ENCODE assay signal across 8 cellular contexts in the genomic region with DNA sequence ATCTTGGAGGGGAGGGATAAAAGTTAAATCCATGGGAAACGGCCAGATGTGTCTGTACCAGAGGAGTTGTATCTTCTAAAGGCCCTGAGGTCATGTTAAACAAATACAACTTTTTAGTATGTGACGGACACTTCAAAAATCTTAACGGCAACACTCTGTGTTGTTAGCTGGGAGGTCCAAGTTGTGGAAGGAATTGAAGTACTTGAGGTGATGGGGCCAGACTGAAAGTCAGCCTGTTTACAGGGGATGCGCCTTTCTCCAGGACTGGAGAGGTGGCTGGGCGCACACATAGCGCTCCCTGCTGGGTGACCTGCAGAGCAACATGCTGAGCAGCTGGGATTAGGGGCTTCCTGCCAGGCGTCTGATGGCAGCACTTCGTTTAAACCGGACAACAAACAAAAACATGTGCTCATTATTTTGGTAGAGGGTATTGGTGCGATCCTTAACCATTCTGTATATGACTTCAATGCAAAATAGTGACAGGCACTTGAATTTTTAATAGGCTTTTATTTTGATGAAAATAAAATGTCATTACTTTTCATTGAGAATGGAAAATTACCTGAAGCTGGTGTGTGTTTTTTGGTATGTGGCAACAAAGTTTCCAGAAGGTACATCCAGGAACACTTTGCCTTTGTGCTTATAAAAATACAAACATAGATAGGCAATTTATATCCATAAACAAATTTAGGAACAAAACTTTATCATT.
DNase-seq lines count a peak whose midpoint lies in the region; ATAC-seq and TF ChIP-seq lines count a peak whose summit lies in the region.

No MANE protein-coding gene starts in this region.

- no peaks in the 10 kb centered on the region for H3K27me3 ChIP-seq in gastrocnemius medialis

- H3K9me3 ChIP-seq in gastrocnemius medialis: no peaks in the 10 kb centered on the region

- peak; percentile 66 to 90 (median 82) for TF ChIP-seq CTCF in gastrocnemius medialis (IDR thresholded peaks at IDR 0.05 in 4 of 5, conservative IDR thresholded peaks at IDR 0.05 in 1 of 5)

- H3K4me1 ChIP-seq in gastrocnemius medialis: no peaks in the 10 kb centered on the region

- in situ Hi-C loops in gastrocnemius medialis (cut with MboI; ENCODE audit: low sequenced_read_pairs in 4 of 4): loop anchor here in 3 of 4 donors (5.0 to 25.0 kb wide), 2 partner anchors 230 to 445 kb away; no protein-coding TSS in a partner anchor

- no peak for TF ChIP-seq POLR2A in gastrocnemius medialis (IDR thresholded peaks at IDR 0.05)

- DNase-seq in CMK (ENCODE audit: low read depth) (peak; percentile 15), NOMO-1 treated with dmso at 0.1 percent for 144 hours (lab: John Stamatoyannopoulos, UW; ENCODE audit: unreplicated experiment) (peak; percentile 42), astrocyte of the hippocampus (ENCODE audit: low read depth, low spot score) (peak; percentile 91), iPS DF 4.7 (ENCODE audit: extremely low read depth, low spot score) (peak; percentile 87), gastrocnemius medialis (peak; percentile 38 to 61)

- H3K27ac ChIP-seq in gastrocnemius medialis: no peak overlapping the region

- H3K4me3 ChIP-seq in gastrocnemius medialis: no peak overlapping the region

- intact Hi-C loops in gastrocnemius medialis (cut with DNase I; ENCODE audit: low total_unique reads): loop anchor here (1.0 to 10.0 kb wide), 2 partner anchors 237 to 583 kb away; a partner anchor contains a TSS

- ATAC-seq in GM18907 (IDR thresholded peaks at IDR 0.05; ENCODE audit: unreplicated experiment) (peak; percentile 87), HG03159 (IDR thresholded peaks at IDR 0.05; ENCODE audit: unreplicated experiment) (peak; percentile 84), gastrocnemius medialis (peak; percentile 86), GM19023 (IDR thresholded peaks at IDR 0.05; ENCODE audit: unreplicated experiment) (no peak)

- peaks cover 0 to 17% of the 10 kb centered on the region in 2 donors for H3K36me3 ChIP-seq in gastrocnemius medialis

Comparison
In these comparisons a context has a peak if more than half of its experiments do, and no peak if none do; other contexts are left out.
1. DNase-seq: peak in every context shown above with its lines; median percentile 91 in astrocyte of the hippocampus; 87 in iPS DF 4.7; 50 in gastrocnemius medialis; 42 in NOMO-1 treated with dmso at 0.1 percent for 144 hours; 15 in CMK.